9 cellular contexts compared by ENCODE assay signal in the genomic region with DNA sequence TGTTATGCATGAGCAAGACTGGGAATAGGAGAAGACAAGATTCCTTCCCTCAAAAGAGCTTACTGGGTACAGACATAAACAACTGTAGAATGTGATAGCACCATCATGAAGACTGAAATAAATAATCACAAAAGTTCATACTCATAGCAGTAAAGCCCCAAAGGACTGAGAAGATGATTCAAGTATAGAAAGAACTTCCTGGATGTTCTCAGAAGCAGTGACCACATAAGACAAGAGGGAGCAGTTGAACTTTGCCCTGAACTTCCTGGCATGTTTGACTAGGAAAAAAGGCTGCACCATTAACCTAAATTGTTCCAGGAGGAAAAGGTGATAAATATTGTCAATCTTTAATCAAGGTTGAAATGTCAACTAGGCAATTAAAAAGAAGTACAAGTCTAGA. TPM values are rescaled to one million over a fixed set of nuclear protein-coding genes. Genes with fewer than 3 reads are reported as not detected.
DNase-seq lines count a peak whose midpoint lies in the region; ATAC-seq, FAIRE-seq and TF ChIP-seq lines count a peak whose summit lies in the region.
"Had no signal": no experiment of that assay in that cellular context is flagged by ENCODE, and none has a peak within 500 bp of the region (broad histone marks: within the 10 kb centered on the region; RNA-seq: fewer than 3 reads in every experiment).

No MANE protein-coding gene starts in this region.

- H3K4me3 ChIP-seq in GM12878 (no peak overlapping the region), skeletal muscle satellite cell (ENCODE audit: low read length) (no peak overlapping the region)

- CTCF ChIA-PET in GM12878 (lab: Yijun Ruan, JAX) = interaction anchor here (1.0 to 4.2 kb wide), 7 partner anchors 11 to 217 kb away, joined by 3 to 43 read pairs (median 6); no protein-coding TSS in a partner anchor

- peak; percentile 62 for DNase-seq in activated CD4-positive, alpha-beta T cell treated with anti-CD3 and anti-CD28 coated beads, Interleukin-2, amount 10 ng/mL, durations not matched to agents 24 days and 14 days
- no peak for DNase-seq in activated CD4-positive, alpha-beta T cell treated with anti-CD3 and anti-CD28 coated beads for 48 hours
- DNase-seq in GM12878 (ENCODE audit: low read depth, low spot score) = no peak
- DNase-seq in activated CD8-positive, alpha-beta memory T cell treated with anti-CD3 and anti-CD28 coated beads, Interleukin-2, amount 50 U/mL, for 48 hours = no peak
- DNase-seq in DMS114 treated with DMSO at 0.1 percent for 48 hours (lab: John Stamatoyannopoulos, UW; ENCODE audit: unreplicated experiment) = no peak
- DNase-seq in HPDE6-E6E7 (ENCODE audit: extremely low spot score) = no peak

- no TSS peak for BruUV-seq in GM12878 (replicated peaks; lab: Mats Ljungman, UMichigan)

- H3K27me3 ChIP-seq in GM12878 (replicated peaks in 1 of 2; ENCODE audit: control insufficient read depth in 2 of 2, insufficient read depth in 2 of 2, low read length in 1 of 2) (no peaks in the 10 kb centered on the region), skeletal muscle satellite cell (ENCODE audit: control insufficient read depth, insufficient read depth, low read length) (no peaks in the 10 kb centered on the region)

- POLR2A ChIA-PET in GM12878 (lab: Charles Lee) = interaction anchor here (1.0 to 3.9 kb wide), 7 partner anchors 9 to 183 kb away, joined by 3 to 32 read pairs (median 5); no protein-coding TSS in a partner anchor

- H3K27me3 Mint-ChIP-seq in activated CD4-positive, alpha-beta T cell treated with anti-CD3 and anti-CD28 coated beads, Interleukin-2, amount 10 ng/mL, durations not matched to agents 24 days and 14 days = no peaks in the 10 kb centered on the region
- H3K27me3 Mint-ChIP-seq: brain had no signal

- H3K79me2 ChIP-seq in GM12878 (ENCODE audit: control insufficient read depth, insufficient read depth, low read length) = no peaks in the 10 kb centered on the region

- RAD21 ChIA-PET in GM12878 (lab: Charles Lee; ENCODE audit: unreplicated experiment) = interaction anchor here (1.0 to 3.9 kb wide), 9 partner anchors 12 to 180 kb away, joined by 4 to 74 read pairs (median 33); partner anchors contain the start of gene CCDC141

- H4K20me1 ChIP-seq in GM12878 (ENCODE audit: control insufficient read depth, insufficient read depth) = no peaks in the 10 kb centered on the region; the same call in 1 of the 2 replicates

- no peak overlapping the region for H2AFZ ChIP-seq in GM12878 (ENCODE audit: control insufficient read depth, low read depth, low read length)

- H3K36me3 ChIP-seq in GM12878 (ENCODE audit: control insufficient read depth in 2 of 2, insufficient read depth in 2 of 2, low read length in 1 of 2) (no peaks in the 10 kb centered on the region; a peak in 1 of 4 replicates), skeletal muscle satellite cell (ENCODE audit: insufficient read depth, low read length) (peaks cover 39% of the 10 kb centered on the region)

- SMC1A ChIA-PET in GM12878 (lab: Charles Lee; ENCODE audit: uncharacterized antibody, unreplicated experiment) = interaction anchor here (1.5 to 4.2 kb wide), 10 partner anchors 12 to 192 kb away, joined by 3 to 93 read pairs (median 26); partner anchors contain the start of gene CCDC141

- FAIRE-seq in GM12878 (lab: Jason Lieb, UNC) = no peak

- no peak for TF ChIP-seq POLR2A in GM12878 (IDR thresholded peaks at IDR 0.05; ENCODE audit: low read depth, low read length)

- no peak overlapping the region for H3K4me2 ChIP-seq in GM12878 (ENCODE audit: control insufficient read depth, insufficient read depth)
- peak overlapping the region; percentile 7 for H3K4me2 ChIP-seq in skeletal muscle satellite cell (ENCODE audit: low read length)

- in situ Hi-C loops in GM12878 (cut with MboI) = no loop called here

- H3K27ac Mint-ChIP-seq in activated CD4-positive, alpha-beta T cell treated with anti-CD3 and anti-CD28 coated beads, Interleukin-2, amount 10 ng/mL, durations not matched to agents 24 days and 14 days = peak overlapping the region; percentile 65

- no peaks in the 10 kb centered on the region for H3K9me3 ChIP-seq in GM12878 (replicated peaks; ENCODE audit: control insufficient read depth, insufficient read depth, low read length)
- no peaks in the 10 kb centered on the region for H3K9me3 ChIP-seq in skeletal muscle satellite cell (replicated peaks; ENCODE audit: low read length)

- H3K9ac ChIP-seq in GM12878 (ENCODE audit: control insufficient read depth, insufficient read depth, low read length) (no peak overlapping the region), skeletal muscle satellite cell (ENCODE audit: low read depth, low read length) (no peak overlapping the region)

- H3K36me3 Mint-ChIP-seq in activated CD4-positive, alpha-beta T cell treated with anti-CD3 and anti-CD28 coated beads, Interleukin-2, amount 10 ng/mL, durations not matched to agents 24 days and 14 days (ENCODE audit: low read depth) = peaks cover 18% of the 10 kb centered on the region

- H3K4me1 ChIP-seq in GM12878 (ENCODE audit: control insufficient read depth, insufficient read depth, low read length) (peaks cover 14% of the 10 kb centered on the region; the same call in 1 of the 2 replicates), skeletal muscle satellite cell (ENCODE audit: control insufficient read depth, insufficient read depth, low read length) (peaks cover 45% of the 10 kb centered on the region)

- H3K9me3 Mint-ChIP-seq in activated CD4-positive, alpha-beta T cell treated with anti-CD3 and anti-CD28 coated beads, Interleukin-2, amount 10 ng/mL, durations not matched to agents 24 days and 14 days = no peaks in the 10 kb centered on the region
- H3K9me3 Mint-ChIP-seq: brain had no signal

- intact Hi-C loops in activated CD4-positive, alpha-beta T cell treated with anti-CD3 and anti-CD28 coated beads, Interleukin-2, amount 10 ng/mL, durations not matched to agents 24 days and 14 days (cut with micrococcal nuclease) = loop anchor here (1.0 to 5.0 kb wide), 3 partner anchors 76 to 160 kb away; no protein-coding TSS in a partner anchor
- intact Hi-C loops in GM12878 (cut with micrococcal nuclease; ENCODE audit: unreplicated experiment) = loop anchor here (1.0 kb wide), 1 partner anchor 76 kb away; no protein-coding TSS in a partner anchor

- peaks cover 29% of the 10 kb centered on the region for H3K4me1 Mint-ChIP-seq in activated CD4-positive, alpha-beta T cell treated with anti-CD3 and anti-CD28 coated beads, Interleukin-2, amount 10 ng/mL, durations not matched to agents 24 days and 14 days

- H3K27ac ChIP-seq in GM12878 (ENCODE audit: control insufficient read depth, insufficient read depth) = peak overlapping the region; percentile 21; the same call in 1 of the 2 replicates

- ATAC-seq in HG03432 (IDR thresholded peaks at IDR 0.05; ENCODE audit: unreplicated experiment) = peak; percentile 72
- peak; percentile 66 for ATAC-seq in GM12878

- H3K4me3 Mint-ChIP-seq in activated CD4-positive, alpha-beta T cell treated with anti-CD3 and anti-CD28 coated beads, Interleukin-2, amount 10 ng/mL, durations not matched to agents 24 days and 14 days = peak overlapping the region; percentile 7

- TF ChIP-seq CTCF in GM12878 (IDR thresholded peaks at IDR 0.05 in 2 of 3, conservative IDR thresholded peaks at IDR 0.05 in 1 of 3; ENCODE audit: control insufficient read depth in 2 of 3, extremely low read depth in 1 of 3, insufficient read depth in 1 of 3, low read depth in 3 of 3, low read length in 3 of 3) = no peak

- TF ChIP-seq RAD21 in GM12878 (IDR thresholded peaks at IDR 0.05; ENCODE audit: insufficient read depth, low read depth, low read length) = no peak

- no peak for TF ChIP-seq EP300 in GM12878 (IDR thresholded peaks at IDR 0.05; ENCODE audit: borderline replicate concordance in 1 of 2, control insufficient read depth in 1 of 2, low read depth in 2 of 2, low read length in 2 of 2)

RNA-seq across cellular contexts. Expression of gene CCDC141, which starts 57.8 kb away (rescaled TPM):
- total RNA-seq in activated CD4-positive, alpha-beta T cell treated with anti-CD3 and anti-CD28 coated beads, Interleukin-2, amount 10 ng/mL, durations not matched to agents 24 days and 14 days = 2.1 and 2.5 TPM in 2 replicates
- 97.0 and 101 TPM in 2 replicates for total RNA-seq in GM12878 (2013; cell fraction: nucleolus; rRNA removed)
- total RNA-seq in GM12878 (2014; rRNA removed) = 6.2 and 6.9 TPM in 2 replicates
- 10.2 and 10.4 TPM in 2 replicates for total RNA-seq in GM12878 (2014; rRNA removed; fragmentation: Illumina TruSeq; extraction: Trizol)
- 9.6 and 12.5 TPM in 2 replicates for total RNA-seq in GM12878 (2021)
- 0.55 TPM for polyA plus RNA-seq in GM12878 (2011; ENCODE audit: low read depth)
- polyA plus RNA-seq in GM12878 (2011; rRNA removed) = 3.5 and 4.8 TPM in 2 replicates
- 1.5 and 1.8 TPM in 2 replicates for polyA plus RNA-seq in GM12878 (2011; cell fraction: cytosol; rRNA removed)
- polyA plus RNA-seq in GM12878 (2011; cell fraction: nucleus; rRNA removed) = 8.9 and 9.0 TPM in 2 replicates
- 0.67 and 1.0 TPM in 2 replicates for polyA plus RNA-seq in GM12878 (2012)
- 2.1 and 2.8 TPM in 2 replicates for polyA plus RNA-seq in GM12878 (2014; fragmentation: Illumina TruSeq; extraction: Trizol)
- polyA plus RNA-seq in GM12878 (2014; fragmentation: Nextera tagmentation; extraction: Ambion mirVana) = 1 to 10 TPM in 1 of 2 experiments, under 1 TPM in 1; 0.84 to 2.1 TPM
- polyA plus RNA-seq in GM12878 (2014; rRNA removed) = 1.9 and 2.0 TPM in 2 replicates
- 1 to 10 TPM; 3.7 to 3.9 TPM for polyA plus RNA-seq in GM12878 (2016; fragmentation: Nextera tagmentation; extraction: Ambion mirVana)
- 28.6 and 29.6 TPM in 2 replicates for polyA minus RNA-seq in GM12878 (2011; rRNA and poly(A)+ RNA removed)
- polyA minus RNA-seq in GM12878 (2011; cell fraction: cytosol; rRNA and poly(A)+ RNA removed) = 4.8 and 5.7 TPM in 2 replicates
- polyA minus RNA-seq in GM12878 (2011; cell fraction: nucleus; rRNA and poly(A)+ RNA removed) = 62.5 and 78.6 TPM in 2 replicates
- under 0.01 and 1.7 TPM in 2 replicates for total RNA-seq in skeletal muscle satellite cell (2012; rRNA removed)
